In the genomic region with DNA sequence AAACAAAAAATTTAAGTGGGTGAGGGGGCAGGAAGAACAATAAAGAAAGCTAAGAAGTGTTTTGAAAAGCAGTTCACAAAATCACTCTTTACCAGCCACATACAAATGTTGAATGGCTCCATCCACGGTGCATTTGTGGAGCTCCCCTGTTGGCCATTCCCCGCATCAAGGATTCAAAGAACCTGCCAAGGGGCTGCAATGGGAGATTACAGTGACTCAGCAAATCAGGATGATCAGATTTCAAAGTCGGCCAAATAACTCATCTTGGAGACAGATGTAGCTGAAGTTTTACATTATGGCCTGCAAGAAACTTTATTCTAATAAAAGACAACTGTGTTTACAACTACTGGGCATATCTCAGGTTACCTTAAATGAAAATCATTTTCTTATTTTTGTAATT, we compare ENCODE assay signal across 1 cellular context.
TF ChIP-seq lines count a peak whose summit lies in the region.

No MANE protein-coding gene starts in this region.

TF ChIP-seq in HepG2, 621 proteins besides CTCF, POLR2A, EP300 and RAD21:
- TF ChIP-seq MED13 (CRISPR knock-in tag; IDR thresholded peaks at IDR 0.05), result no peak
- peak; percentile 96 for TF ChIP-seq NFE2L2 (IDR thresholded peaks at IDR 0.05; ENCODE audit: low read length)
- peak; percentile 74 for TF ChIP-seq MAFF (IDR thresholded peaks at IDR 0.05; ENCODE audit: low read depth, low read length)
- peak; percentile 85 to 87 for TF ChIP-seq MAFK (conservative IDR thresholded peaks at IDR 0.05 in 1 of 2, IDR thresholded peaks at IDR 0.05 in 1 of 2; ENCODE audit: low read length in 2 of 2)
